In the genomic region with DNA sequence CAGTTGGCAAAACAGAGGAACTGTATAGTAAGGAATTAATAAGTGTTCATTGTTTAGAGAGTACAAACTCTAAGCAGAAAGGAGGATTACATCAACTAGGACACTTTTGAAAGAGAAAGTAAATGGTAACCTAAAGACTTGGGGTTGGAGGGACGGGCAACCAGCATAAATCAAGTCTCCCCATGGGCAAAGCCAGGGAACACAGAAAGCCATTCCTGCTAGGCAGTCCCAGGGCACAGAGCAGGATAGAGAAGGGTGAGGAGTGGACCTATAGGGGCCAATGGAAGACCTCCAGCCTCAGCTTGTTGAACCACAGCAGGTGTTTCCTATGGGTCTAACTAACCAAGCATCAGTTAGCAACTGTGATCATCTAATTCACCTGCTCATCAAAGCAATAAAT, we compare ENCODE assay signal across 10 cellular contexts. TPM values are rescaled to one million over a fixed set of nuclear protein-coding genes. Genes with fewer than 3 reads are reported as not detected.
A peak's percentile ranks its signal among the peaks of the same experiment; 100 is the strongest.
DNase-seq lines count a peak whose midpoint lies in the region; ATAC-seq, FAIRE-seq and TF ChIP-seq lines count a peak whose summit lies in the region.
"Had no signal": no experiment of that assay in that cellular context is flagged by ENCODE, and none has a peak within 500 bp of the region (broad histone marks: within the 10 kb centered on the region; RNA-seq: fewer than 3 reads in every experiment).

No MANE protein-coding gene starts in this region.

- H3K79me2 ChIP-seq in H1 (ENCODE audit: control insufficient read depth in 1 of 2, insufficient read depth in 2 of 2, low read length in 2 of 2), result no peaks in the 10 kb centered on the region

- no peak overlapping the region for H3K9ac ChIP-seq in H1 (replicated peaks in 1 of 4; ENCODE audit: extremely low read depth in 1 of 4, low read depth in 3 of 4, low read length in 3 of 4)

- no peak overlapping the region for H2AFZ ChIP-seq in H1 (ENCODE audit: low read length)

- no peak overlapping the region for H4K5ac ChIP-seq in H1 (ENCODE audit: insufficient read length, low read depth, low read length)

- no peaks in the 10 kb centered on the region; the same call in 1 of the 2 replicates for H3K79me1 ChIP-seq in H1 (ENCODE audit: low read depth, low read length)

- peaks cover 0 to 10% (median 3%) of the 10 kb centered on the region in 4 experiments; a peak in 4 of 7 replicates for H3K4me1 ChIP-seq in H1 (replicated peaks in 1 of 4; ENCODE audit: control insufficient read depth in 3 of 4, insufficient read depth in 4 of 4, low read length in 3 of 4)

- H3K27ac ChIP-seq in H1 (ENCODE audit: low read depth, low read length), result no peak overlapping the region

- no peak for TF ChIP-seq CTCF in H1 (IDR thresholded peaks at IDR 0.05; ENCODE audit: control extremely low read depth in 1 of 3, insufficient read depth in 1 of 3, low read depth in 1 of 3, low read length in 3 of 3)

- 0 out of 2 replicates have a peak overlapping the region, but pooled peaks have one; percentile 10 for H2BK20ac ChIP-seq in H1 (ENCODE audit: low read length)

- DNase-seq in H1 (ENCODE audit: low read depth in 1 of 2, low spot score in 2 of 2) (no peak), hippocampal formation (lab: John Stamatoyannopoulos, UW) (no peak), NCI-H146 treated with DMSO at 0.1 percent for 48 hours (lab: John Stamatoyannopoulos, UW; ENCODE audit: unreplicated experiment) (no peak), NCI-H2227 (lab: John Stamatoyannopoulos, UW; ENCODE audit: unreplicated experiment) (no peak), NCI-H2171 treated with DMSO at 0.1 percent for 48 hours (lab: John Stamatoyannopoulos, UW) (no peak)
- DNase-seq: mammary epithelial cell, NCI-H1105 had no signal

- H2BK12ac ChIP-seq in H1 (ENCODE audit: low read depth, low read length), result no peak overlapping the region

- no peak overlapping the region for H3K56ac ChIP-seq in H1 (replicated peaks; ENCODE audit: insufficient read length, low read depth, low read length)

- H2BK5ac ChIP-seq in H1 (ENCODE audit: low read depth, low read length), result no peak overlapping the region

- POLR2A ChIA-PET in H1 (lab: Charles Lee; ENCODE audit: partially characterized antibody), result no interaction called here

- CTCF ChIA-PET in H1 (lab: Charles Lee; ENCODE audit: partially characterized antibody), result no interaction called here

- H4K8ac ChIP-seq in H1 (ENCODE audit: extremely low read depth, insufficient read depth, low read length), result no peak overlapping the region

- no peak for TF ChIP-seq POLR2A in H1 (IDR thresholded peaks at IDR 0.05; ENCODE audit: control extremely low read depth in 1 of 2, low read depth in 2 of 2, low read length in 2 of 2)

- H3K4me2 ChIP-seq in H1 (ENCODE audit: insufficient read depth in 1 of 2, low read depth in 2 of 2, low read length in 2 of 2), result no peak overlapping the region; a peak in 1 of 4 replicates

- H3K4me3 ChIP-seq in H1 (ENCODE audit: extremely low read depth in 1 of 4, insufficient read depth in 2 of 4, low read depth in 3 of 4, low read length in 4 of 4), result no peak overlapping the region

- H4K91ac ChIP-seq in H1 (replicated peaks; ENCODE audit: insufficient read length, low read length), result no peak overlapping the region

- no peak overlapping the region for H2AK5ac ChIP-seq in H1 (ENCODE audit: low read depth, low read length)

- ATAC-seq in GM18517 (IDR thresholded peaks at IDR 0.05; ENCODE audit: unreplicated experiment), result peak; percentile 40
- peak; percentile 34 for ATAC-seq in GM21576 (IDR thresholded peaks at IDR 0.05; ENCODE audit: unreplicated experiment)
- ATAC-seq in HG03521 (IDR thresholded peaks at IDR 0.05; ENCODE audit: unreplicated experiment), result peak; percentile 47

- no peak overlapping the region for H3K14ac ChIP-seq in H1 (ENCODE audit: insufficient read length)

- H3K27me3 ChIP-seq in H1 (replicated peaks in 1 of 4; ENCODE audit: control insufficient read depth in 3 of 4, extremely low read depth in 1 of 4, insufficient read depth in 3 of 4, low read length in 3 of 4), result no peaks in the 10 kb centered on the region

- no peak overlapping the region for H2BK120ac ChIP-seq in H1 (replicated peaks; ENCODE audit: low read depth, low read length)

- H3K36me3 ChIP-seq in H1 (ENCODE audit: control insufficient read depth in 2 of 4, insufficient read depth in 4 of 4, low read length in 3 of 4), result no peaks in the 10 kb centered on the region

- H3K23ac ChIP-seq in H1 (ENCODE audit: insufficient read length), result no peak overlapping the region

- H3K18ac ChIP-seq in H1 (ENCODE audit: extremely low read depth, low read length), result no peak overlapping the region

- WGBS in H1 (ENCODE audit: extremely low coverage in 1 of 2, insufficient coverage in 1 of 2, insufficient read length in 1 of 2, insufficient replicate concordance in 2 of 2, low coverage in 1 of 2, low lambda C conversion rate in 2 of 2, missing lambda C conversion rate in 1 of 2), 2 experiments, result 75% methylated on average over 1 of the region's 1 CpG; no CpG with 5 or more reads in 1 of the 2 experiments

- H2BK15ac ChIP-seq in H1 (ENCODE audit: low read length), result no peak overlapping the region

- H3K9me3 ChIP-seq in H1 (ENCODE audit: insufficient read depth in 2 of 2, low read depth in 1 of 2, low read length in 1 of 2), result no peaks in the 10 kb centered on the region

- H4K20me1 ChIP-seq in H1 (replicated peaks in 1 of 2; ENCODE audit: control insufficient read depth in 1 of 2, insufficient read depth in 2 of 2, low read length in 2 of 2), result no peaks in the 10 kb centered on the region

- no peak for FAIRE-seq in H1 (lab: Jason Lieb, UNC)

- no peak for TF ChIP-seq RAD21 in H1 (IDR thresholded peaks at IDR 0.05 in 1 of 2, conservative IDR thresholded peaks at IDR 0.05 in 1 of 2; ENCODE audit: low read depth in 2 of 2, low read length in 2 of 2)

- H3K23me2 ChIP-seq in H1 (ENCODE audit: low read depth, low read length), result no peaks in the 10 kb centered on the region

- no peak for TF ChIP-seq EP300 in H1 (IDR thresholded peaks at IDR 0.05; ENCODE audit: borderline replicate concordance in 1 of 2, low read depth in 2 of 2, low read length in 2 of 2)

- no peak overlapping the region for H3K4ac ChIP-seq in H1 (replicated peaks; ENCODE audit: insufficient read length, low read depth, low read length)

TF ChIP-seq in H1, 55 proteins besides CTCF, POLR2A, EP300 and RAD21 (continues in another document):
- no peak for TF ChIP-seq JUN (IDR thresholded peaks at IDR 0.05; ENCODE audit: low read depth, low read length)
- TF ChIP-seq RFX5 (IDR thresholded peaks at IDR 0.05; ENCODE audit: borderline replicate concordance, low read depth, low read length), result no peak
- TF ChIP-seq CHD1 (IDR thresholded peaks at IDR 0.05; ENCODE audit: low read depth, low read length), result no peak
- no peak for TF ChIP-seq SIRT6 (IDR thresholded peaks at IDR 0.05; ENCODE audit: low read length)

RNA-seq across cellular contexts. Expression of gene ERAP1, which starts 9.2 kb away (rescaled TPM):
- 15.2 and 17.2 TPM in 2 replicates for total RNA-seq in H1 (2021; fragmentation: NEBNext Ultra II Directional; extraction: Animal tissue kit (Norgen Biotek cat#: 25700))
- polyA plus RNA-seq in H1 (2011; rRNA removed), result 15.5 and 16.4 TPM in 2 replicates
- polyA plus RNA-seq in H1 (2011; cell fraction: cytosol; rRNA removed), result 11.1 TPM
- polyA plus RNA-seq in H1 (2011; cell fraction: nucleus; rRNA removed), result 21.3 TPM
- polyA plus RNA-seq in H1 (2012, experiment 1 of 2), result 9.5 to 14.4 TPM (median 11.5 TPM) in 4 replicates
- 0.64 TPM for polyA plus RNA-seq in H1 (2012, experiment 2 of 2)
- 15.0 TPM for polyA plus RNA-seq in H1 (2013, experiment 1 of 2)
- 12.8 TPM for polyA plus RNA-seq in H1 (2013, experiment 2 of 2)
- polyA minus RNA-seq in H1 (2011; rRNA and poly(A)+ RNA removed), result 61.6 and 95.1 TPM in 2 replicates
- polyA minus RNA-seq in H1 (2011; cell fraction: cytosol; rRNA and poly(A)+ RNA removed), result 10.6 TPM
- polyA minus RNA-seq in H1 (2011; cell fraction: nucleus; rRNA and poly(A)+ RNA removed), result 21.8 TPM

RNA-seq across cellular contexts. Expression of gene ERAP2, which starts 59.3 kb away (rescaled TPM):
- total RNA-seq in H1 (2021; fragmentation: NEBNext Ultra II Directional; extraction: Animal tissue kit (Norgen Biotek cat#: 25700)), result not detected in 2 replicates
- 0.03 and 0.14 TPM in 2 replicates for polyA plus RNA-seq in H1 (2011; rRNA removed)
- polyA plus RNA-seq in H1 (2011; cell fraction: cytosol; rRNA removed), result 0.17 TPM
- polyA plus RNA-seq in H1 (2011; cell fraction: nucleus; rRNA removed), result 0.06 TPM
- 0.11 to 0.60 TPM (median 0.14 TPM) in 4 replicates for polyA plus RNA-seq in H1 (2012, experiment 1 of 2)
- not detected for polyA plus RNA-seq in H1 (2012, experiment 2 of 2)
- polyA plus RNA-seq in H1 (2013, experiment 1 of 2), result 0.14 TPM
- polyA plus RNA-seq in H1 (2013, experiment 2 of 2), result 0.18 TPM
- 0.57 and 1.00 TPM in 2 replicates for polyA minus RNA-seq in H1 (2011; rRNA and poly(A)+ RNA removed)
- not detected for polyA minus RNA-seq in H1 (2011; cell fraction: cytosol; rRNA and poly(A)+ RNA removed)
- 1.3 TPM for polyA minus RNA-seq in H1 (2011; cell fraction: nucleus; rRNA and poly(A)+ RNA removed)
